Comparison of ENCODE assay signal across 1 cellular context in genomic region chr17:9204623-9205329, GRCh38.
TF ChIP-seq lines count a peak whose summit lies in the region.

No MANE protein-coding gene starts in this region.

TF ChIP-seq in HepG2, 621 proteins besides CTCF, POLR2A, EP300 and RAD21 (continued from another document):
- TF ChIP-seq MYPOP (CRISPR knock-in tag; IDR thresholded peaks at IDR 0.05): no peak
- TF ChIP-seq ZNF652 (CRISPR knock-in tag; IDR thresholded peaks at IDR 0.05; ENCODE audit: borderline replicate concordance, low read depth): no peak
- no peak for TF ChIP-seq SPEN (CRISPR knock-in tag; IDR thresholded peaks at IDR 0.05; ENCODE audit: low read depth)
- TF ChIP-seq HHEX (CRISPR knock-in tag; IDR thresholded peaks at IDR 0.05): no peak
TF ChIP-seq in HepG2: peak in this region for 0.
